In the genomic region with DNA sequence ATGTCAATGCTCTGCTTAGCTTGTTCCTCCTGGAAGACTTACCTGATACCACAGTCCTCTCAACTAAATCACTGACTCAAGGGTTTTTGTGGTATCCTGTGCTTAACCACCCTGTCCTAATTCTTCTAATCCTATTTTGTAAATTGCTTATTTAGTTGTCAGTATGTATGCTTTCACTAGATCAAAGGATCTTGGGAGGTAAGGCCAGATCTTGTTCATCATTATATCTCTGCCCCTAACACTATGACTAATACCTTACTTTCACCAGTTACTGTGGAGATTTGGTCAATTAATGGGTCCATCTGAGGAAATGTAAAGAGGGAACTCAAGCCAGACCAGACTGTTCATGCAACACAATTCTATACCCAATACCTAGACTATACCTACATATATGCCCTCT, we compare ENCODE assay signal across 33 cellular contexts.
"Had no signal": no experiment of that assay in that cellular context is flagged by ENCODE, and none has a peak within 500 bp of the region (broad histone marks: within the 10 kb centered on the region; RNA-seq: fewer than 3 reads in every experiment).

No MANE protein-coding gene starts in this region.

- H3K4me3 ChIP-seq: adrenal gland, Peyer's patch had no signal

- H3K4me1 ChIP-seq: Peyer's patch had no signal

- H3K27me3 ChIP-seq: adrenal gland, brain microvascular endothelial cell, Peyer's patch had no signal

- ATAC-seq: activated CD4-positive, alpha-beta T cell treated with anti-CD3 and anti-CD28 coated beads for 36 hours; activated CD8-positive, alpha-beta T cell treated with anti-CD3 and anti-CD28 coated beads, Interleukin-2, amount 10 ng/mL, durations not matched to agents 7 days and 5 days; activated naive CD4-positive, alpha-beta T cell treated with anti-CD3 and anti-CD28 coated beads, Interleukin-2, amount 50 U/mL, for 72 hours; PC-3; Right ventricle myocardium inferior had no signal

- H3K27ac ChIP-seq: adrenal gland, brain microvascular endothelial cell, Peyer's patch, RWPE1 had no signal

- H3K36me3 ChIP-seq: adrenal gland, brain microvascular endothelial cell, Peyer's patch had no signal

- H3K9me3 ChIP-seq: adrenal gland, Peyer's patch had no signal

- DNase-seq: activated CD4-positive, alpha-beta T cell treated with anti-CD3 and anti-CD28 coated beads for 36 hours; activated CD4-positive, alpha-beta T cell treated with anti-CD3 and anti-CD28 coated beads, Interleukin-2, amount 10 ng/mL, durations not matched to agents 7 days and 5 days; activated CD4-positive, alpha-beta T cell treated with anti-CD3 and anti-CD28 coated beads, Interleukin-2, amount 50 U/mL, for 48 hours; activated CD8-positive, alpha-beta T cell treated with anti-CD3 and anti-CD28 coated beads, Interleukin-2, amount 10 ng/mL, durations not matched to agents 7 days and 5 days; activated gamma-delta T cell; activated naive CD4-positive, alpha-beta T cell treated with Interleukin-2 at 50 U/mL for 16 hours; activated T-cell treated with anti-CD3 and anti-CD28 coated beads, Interleukin-2, amount 50 U/mL, for 24 hours; adrenal gland; brain microvascular endothelial cell; central memory CD4-positive, alpha-beta T cell; Karpas-422; KBM-7; MM.1S; MV-4-11; NCI-H1092; NCI-H146; NCI-H187; NCI-H2029 treated with DMSO at 0.1 percent for 48 hours; NCI-H2171 treated with DMSO at 0.1 percent for 48 hours; NCI-H226; NCI-H446 treated with DMSO at 0.1 percent for 48 hours; NCI-H524; NCI-H69; NK-92 treated with Interleukin-12 subunit alpha and Interleukin-12 subunit beta, amount 100 ng/mL, for 24 hours; PC-3; Peyer's patch; SIG-M5; T-helper 1 cell; T-helper 2 cell; T1000 had no signal
